Comparison of ENCODE assay signal across 1 cellular context in genomic region chr7:39951156-39951942, GRCh38.
TF ChIP-seq lines count a peak whose summit lies in the region.

No MANE protein-coding gene starts in this region.

TF ChIP-seq in HEK293, 187 proteins besides CTCF, POLR2A, EP300 and RAD21 (continued from another document and continues in another):
- no peak for TF ChIP-seq ZNF239 (tag by site-specific recombination; IDR thresholded peaks at IDR 0.05)
- TF ChIP-seq ZNF2 (tag by site-specific recombination; IDR thresholded peaks at IDR 0.05) = peak; percentile 28; the same call in 1 of the 2 replicates
- no peak for TF ChIP-seq ZNF629 (tag by site-specific recombination; IDR thresholded peaks at IDR 0.05)
- no peak for TF ChIP-seq ZBTB17 (tag by site-specific recombination; IDR thresholded peaks at IDR 0.05)
- no peak for TF ChIP-seq ZNF585B (tag by site-specific recombination; IDR thresholded peaks at IDR 0.05)
- peak; percentile 50 for TF ChIP-seq ZBTB26 (tag by site-specific recombination; optimal IDR thresholded peaks at IDR 0.05)
- TF ChIP-seq ZNF518A (tag by site-specific recombination; conservative IDR thresholded peaks at IDR 0.05; ENCODE audit: low read depth) = no peak
- TF ChIP-seq ZNF248 (tag by site-specific recombination; IDR thresholded peaks at IDR 0.05) = no peak
- peak; percentile 12; the same call in 1 of the 2 replicates for TF ChIP-seq ZSCAN30 (tag by site-specific recombination; IDR thresholded peaks at IDR 0.05)
- peak; percentile 57; the same call in 1 of the 2 replicates for TF ChIP-seq ZNF76 (tag by site-specific recombination; IDR thresholded peaks at IDR 0.05; ENCODE audit: borderline replicate concordance, low read depth)
- no peak for TF ChIP-seq ZNF184 (tag by site-specific recombination; IDR thresholded peaks at IDR 0.05)
- TF ChIP-seq GLIS2 (tag by site-specific recombination; IDR thresholded peaks at IDR 0.05) = peak; percentile 57
- no peak for TF ChIP-seq SCRT2 (tag by site-specific recombination; IDR thresholded peaks at IDR 0.05)
- TF ChIP-seq ZNF48 (tag by site-specific recombination; IDR thresholded peaks at IDR 0.05) = no peak
- TF ChIP-seq ZBTB8A (tag by site-specific recombination; IDR thresholded peaks at IDR 0.05) = peak; percentile 27
- no peak for TF ChIP-seq ZNF530 (tag by site-specific recombination; IDR thresholded peaks at IDR 0.05; ENCODE audit: low read depth)
- TF ChIP-seq ZNF449 (tag by site-specific recombination; IDR thresholded peaks at IDR 0.05) = no peak
- no peak for TF ChIP-seq PRDM10 (tag by site-specific recombination; IDR thresholded peaks at IDR 0.05)
- no peak for TF ChIP-seq OSR2 (tag by site-specific recombination; IDR thresholded peaks at IDR 0.05)
- no peak for TF ChIP-seq ZNF302 (tag by site-specific recombination; IDR thresholded peaks at IDR 0.05; ENCODE audit: low read depth)
- TF ChIP-seq SP2 (tag by site-specific recombination; IDR thresholded peaks at IDR 0.05) = peak; percentile 73
- 0 out of 2 replicates have a peak, but pooled peaks have one; percentile 25 for TF ChIP-seq KLF1 (tag by site-specific recombination; IDR thresholded peaks at IDR 0.05)
- TF ChIP-seq ZNF366 (tag by site-specific recombination; conservative IDR thresholded peaks at IDR 0.05) = no peak
- no peak for TF ChIP-seq ELK4 (IDR thresholded peaks at IDR 0.05; ENCODE audit: borderline replicate concordance, low read depth, low read length)
- no peak for TF ChIP-seq ZBTB11 (tag by site-specific recombination; conservative IDR thresholded peaks at IDR 0.05; ENCODE audit: low read depth)
- TF ChIP-seq EGR2 (tag by site-specific recombination; IDR thresholded peaks at IDR 0.05; ENCODE audit: low read depth) = no peak
- no peak for TF ChIP-seq ZSCAN5A (tag by site-specific recombination; IDR thresholded peaks at IDR 0.05)
- no peak for TF ChIP-seq ZNF174 (tag by site-specific recombination; IDR thresholded peaks at IDR 0.05)
- TF ChIP-seq ZNF488 (tag by site-specific recombination; IDR thresholded peaks at IDR 0.05) = no peak
- TF ChIP-seq ZNF660 (tag by site-specific recombination; IDR thresholded peaks at IDR 0.05) = no peak
- TF ChIP-seq MZF1 (tag by site-specific recombination; IDR thresholded peaks at IDR 0.05; ENCODE audit: borderline replicate concordance) = no peak
- no peak for TF ChIP-seq ZSCAN23 (tag by site-specific recombination; IDR thresholded peaks at IDR 0.05)
- no peak for TF ChIP-seq ZNF223 (tag by site-specific recombination; IDR thresholded peaks at IDR 0.05)
- TF ChIP-seq ZNF707 (tag by site-specific recombination; IDR thresholded peaks at IDR 0.05) = no peak
- no peak; the same call in 1 of the 2 replicates for TF ChIP-seq ZNF501 (tag by site-specific recombination; IDR thresholded peaks at IDR 0.05)
- no peak for TF ChIP-seq ZNF132 (tag by site-specific recombination; IDR thresholded peaks at IDR 0.05; ENCODE audit: borderline replicate concordance)
- TF ChIP-seq ZNF398 (tag by site-specific recombination; IDR thresholded peaks at IDR 0.05) = no peak
- TF ChIP-seq ZNF394 (tag by site-specific recombination; IDR thresholded peaks at IDR 0.05; ENCODE audit: borderline replicate concordance) = 0 out of 2 replicates have a peak, but pooled peaks have one; percentile 16
